13 cellular contexts compared by ENCODE assay signal in genomic region chr1:93219443-93219842, GRCh38. TPM values are rescaled to one million over a fixed set of nuclear protein-coding genes. Genes with fewer than 3 reads are reported as not detected.
DNase-seq lines count a peak whose midpoint lies in the region; ATAC-seq and TF ChIP-seq lines count a peak whose summit lies in the region.
"Had no signal": no experiment of that assay in that cellular context is flagged by ENCODE, and none has a peak within 500 bp of the region (broad histone marks: within the 10 kb centered on the region; RNA-seq: fewer than 3 reads in every experiment).

No MANE protein-coding gene starts in this region.

- POLR2A ChIA-PET in CD8-positive, alpha-beta memory T cell (lab: Charles Lee): no interaction called here

- H3K36me3 Mint-ChIP-seq in CD8-positive, alpha-beta memory T cell: peaks cover 9 to 23% (median 11%) of the 10 kb centered on the region in 3 donors

- peak overlapping the region; percentile 59 for H3K4me3 ChIP-seq in CD8-positive, alpha-beta memory T cell (ENCODE audit: low read length)
- H3K4me3 ChIP-seq in effector memory CD4-positive, alpha-beta T cell (ENCODE audit: insufficient read depth, low read depth, low read length, poor library complexity, severe bottlenecking): peak overlapping the region; percentile 49
- H3K4me3 ChIP-seq: HAP-1, uterus had no signal

- H3K9me3 Mint-ChIP-seq in CD8-positive, alpha-beta memory T cell: no peaks in the 10 kb centered on the region

- H3K4me3 Mint-ChIP-seq in CD8-positive, alpha-beta memory T cell: peak overlapping the region; percentile 54 to 81 (median 78)

- in situ Hi-C loops in G401 (cut with HindIII; ENCODE audit: low sequenced_read_pairs): no loop called here

- H3K4me1 ChIP-seq in CD8-positive, alpha-beta memory T cell (ENCODE audit: insufficient read depth, low read length): no peaks in the 10 kb centered on the region
- no peaks in the 10 kb centered on the region for H3K4me1 ChIP-seq in effector memory CD4-positive, alpha-beta T cell (ENCODE audit: control insufficient read depth, insufficient read depth, low read length, poor library complexity, severe bottlenecking)
- H3K4me1 ChIP-seq: uterus had no signal

- H3K27ac Mint-ChIP-seq in CD8-positive, alpha-beta memory T cell: peak overlapping the region in 6 of 8 donors; percentile 20 to 77 (median 61)

- no peaks in the 10 kb centered on the region for H3K27me3 ChIP-seq in CD8-positive, alpha-beta memory T cell (ENCODE audit: insufficient read depth, low read length, poor library complexity, severe bottlenecking)
- no peaks in the 10 kb centered on the region for H3K27me3 ChIP-seq in effector memory CD4-positive, alpha-beta T cell (replicated peaks; ENCODE audit: control insufficient read depth, insufficient read depth, low read length, poor library complexity, severe bottlenecking)
- H3K27me3 ChIP-seq: uterus had no signal

- no peaks in the 10 kb centered on the region for H3K9me3 ChIP-seq in CD8-positive, alpha-beta memory T cell (ENCODE audit: low read length)
- no peaks in the 10 kb centered on the region for H3K9me3 ChIP-seq in effector memory CD4-positive, alpha-beta T cell (ENCODE audit: control insufficient read depth, low read length)
- H3K9me3 ChIP-seq: HAP-1, uterus had no signal

- no peak overlapping the region for H3K27ac ChIP-seq in CD8-positive, alpha-beta memory T cell (ENCODE audit: low read depth, low read length)
- H3K27ac ChIP-seq in effector memory CD4-positive, alpha-beta T cell (ENCODE audit: insufficient read depth, low read length, poor library complexity, severe bottlenecking): peak overlapping the region; percentile 6
- H3K27ac ChIP-seq: uterus had no signal

- H3K27me3 Mint-ChIP-seq in CD8-positive, alpha-beta memory T cell: no peaks in the 10 kb centered on the region

- TF ChIP-seq CTCF in GM20000 (IDR thresholded peaks at IDR 0.05; ENCODE audit: extremely low read depth, missing control alignments): no peak

- H3K4me1 Mint-ChIP-seq in CD8-positive, alpha-beta memory T cell: peaks cover 13 to 22% (median 18%) of the 10 kb centered on the region in 3 donors

- peak in 1 of 5 donors; percentile 3 for DNase-seq in CD8-positive, alpha-beta memory T cell
- peak; percentile 38 for DNase-seq in GM20000 (ENCODE audit: low spot score)
- peak; percentile 8 for DNase-seq in RPMI7951 (ENCODE audit: low read depth)
- no peak for DNase-seq in effector memory CD4-positive, alpha-beta T cell
- no peak for DNase-seq in NCI-H524 (lab: John Stamatoyannopoulos, UW)
- DNase-seq in NCI-H1092 treated with DMSO at 0.1 percent for 48 hours (lab: John Stamatoyannopoulos, UW): no peak
- DNase-seq in G401 (ENCODE audit: low spot score): no peak
- DNase-seq: cortex of kidney, DMS153, NCI-H1694, uterus had no signal

- no peak for ATAC-seq in HG03175 (IDR thresholded peaks at IDR 0.05; ENCODE audit: unreplicated experiment)

- H3K36me3 ChIP-seq in CD8-positive, alpha-beta memory T cell (ENCODE audit: insufficient read depth, low read length): peaks cover 4% of the 10 kb centered on the region
- H3K36me3 ChIP-seq in effector memory CD4-positive, alpha-beta T cell (ENCODE audit: control insufficient read depth, insufficient read depth, low read length): peaks cover 3% of the 10 kb centered on the region
- H3K36me3 ChIP-seq: uterus had no signal

- CTCF ChIA-PET in CD8-positive, alpha-beta memory T cell (lab: Charles Lee): no interaction called here

RNA-seq across cellular contexts. Expression of gene CCDC18, which starts 38.9 kb away (rescaled TPM):
- 10 to 100 TPM; 10.7 to 11.5 TPM for total RNA-seq in CD8-positive, alpha-beta memory T cell
- 9.6 TPM for polyA plus RNA-seq in CD8-positive, alpha-beta memory T cell
- 16.7 and 21.0 TPM in 2 replicates for total RNA-seq in RPMI7951 (2014; rRNA removed; shearing (Covaris generic))
- 4.4 and 9.8 TPM in 2 replicates for total RNA-seq in G401 (2014; rRNA removed; shearing (Covaris generic))

RNA-seq across cellular contexts. Expression of gene TMED5, which starts 39.2 kb away (rescaled TPM):
- total RNA-seq in CD8-positive, alpha-beta memory T cell: 10 to 100 TPM; 37.9 to 38.9 TPM
- 28.9 TPM for polyA plus RNA-seq in CD8-positive, alpha-beta memory T cell
- 83.3 and 100 TPM in 2 replicates for total RNA-seq in RPMI7951 (2014; rRNA removed; shearing (Covaris generic))
- total RNA-seq in G401 (2014; rRNA removed; shearing (Covaris generic)): 12.3 and 22.8 TPM in 2 replicates

Comparison
In these comparisons a context has a peak if more than half of its experiments do, and no peak if none do; other contexts are left out.
1. DNase-seq: peak in GM20000 (single experiment) and RPMI7951 (single experiment); none in effector memory CD4-positive, alpha-beta T cell (0 of 3), NCI-H524 (0 of 2), NCI-H1092 treated with DMSO at 0.1 percent for 48 hours (single experiment) and G401 (single experiment).